ENCODE assay signal across 8 cellular contexts in genomic region chr1:54199765-54200518, GRCh38. TPM values are rescaled to one million over a fixed set of nuclear protein-coding genes. Genes with fewer than 3 reads are reported as not detected.
DNase-seq lines count a peak whose midpoint lies in the region; TF ChIP-seq lines count a peak whose summit lies in the region.

CYB5RL (minus strand) TSS chr1:54200030; CDS start chr1:54195616, 4,414 bp downstream.
MRPL37 (plus strand) TSS chr1:54200167; CDS start chr1:54200244, 77 bp downstream.

- H3K27me3 ChIP-seq in HAP-1 (ENCODE audit: low read depth) (no peaks in the 10 kb centered on the region), MG63 (no peaks in the 10 kb centered on the region)

- H3K36me3 Mint-ChIP-seq in nephron progenitor cell (ENCODE audit: low read depth), result peaks cover 17% of the 10 kb centered on the region
- peaks cover 41% of the 10 kb centered on the region for H3K36me3 Mint-ChIP-seq in stimulated activated naive CD8-positive, alpha-beta T cell treated with anti-CD3 and anti-CD28 coated beads, Interleukin-15, Interleukin-2, amounts not matched to agents 100 ng/mL and 50 ng/mL, for 24 hours (ENCODE audit: low read depth)

- in situ Hi-C loops in G401 (cut with HindIII; ENCODE audit: low sequenced_read_pairs) (no loop called here), HAP-1 (cut with MboI; ENCODE audit: low sequenced_read_pairs) (no loop called here)

- H3K4me3 ChIP-seq in HAP-1 (peak within 1 kb of the TSS; percentile 99), MG63 (peak within 1 kb of the TSS; percentile 88), fibroblast of villous mesenchyme (ENCODE audit: low read depth, low read length) (peak within 1 kb of the TSS; percentile 87)

- H3K27me3 Mint-ChIP-seq in nephron progenitor cell (ENCODE audit: low read depth, poor library complexity), result no peaks in the 10 kb centered on the region
- H3K27me3 Mint-ChIP-seq in stimulated activated naive CD8-positive, alpha-beta T cell treated with anti-CD3 and anti-CD28 coated beads, Interleukin-15, Interleukin-2, amounts not matched to agents 100 ng/mL and 50 ng/mL, for 24 hours, result no peaks in the 10 kb centered on the region

- H3K9me3 Mint-ChIP-seq in nephron progenitor cell, result no peaks in the 10 kb centered on the region
- no peaks in the 10 kb centered on the region for H3K9me3 Mint-ChIP-seq in stimulated activated naive CD8-positive, alpha-beta T cell treated with anti-CD3 and anti-CD28 coated beads, Interleukin-15, Interleukin-2, amounts not matched to agents 100 ng/mL and 50 ng/mL, for 24 hours

- TF ChIP-seq CTCF in fibroblast of villous mesenchyme (IDR thresholded peaks at IDR 0.05; ENCODE audit: insufficient read depth, low read depth, low read length) (no peak), nephron progenitor cell (IDR thresholded peaks at IDR 0.05) (no peak)

- H3K36me3 ChIP-seq in HAP-1 (replicated peaks), result peaks cover 20% of the 10 kb centered on the region
- H3K36me3 ChIP-seq in MG63, result peaks cover 22% of the 10 kb centered on the region

- H3K4me3 Mint-ChIP-seq in nephron progenitor cell, result peak within 1 kb of the TSS; percentile 93
- H3K4me3 Mint-ChIP-seq in stimulated activated naive CD8-positive, alpha-beta T cell treated with anti-CD3 and anti-CD28 coated beads, Interleukin-15, Interleukin-2, amounts not matched to agents 100 ng/mL and 50 ng/mL, for 24 hours, result peak within 1 kb of the TSS; percentile 94

- peaks cover 20% of the 10 kb centered on the region for H3K4me1 ChIP-seq in HAP-1

- peak; percentile 99 for DNase-seq in G401 (ENCODE audit: low spot score)
- peak; percentile 96 to 97 for DNase-seq in HAP-1 (ENCODE audit: low spot score in 2 of 2)
- peak; percentile 92 for DNase-seq in MG63
- peak; percentile 96 to 98 for DNase-seq in SHP77 (lab: John Stamatoyannopoulos, UW)
- DNase-seq in activated effector memory CD4-positive, alpha-beta T cell treated with Interleukin-2 at 50 U/mL for 16 hours, result peak; percentile 82
- DNase-seq in fibroblast of villous mesenchyme (ENCODE audit: low read depth), result peak; percentile 96
- DNase-seq in nephron progenitor cell, result peak; percentile 90

- H3K9me3 ChIP-seq in HAP-1 (no peaks in the 10 kb centered on the region), MG63 (no peaks in the 10 kb centered on the region)

- peaks cover 38% of the 10 kb centered on the region for H3K4me1 Mint-ChIP-seq in nephron progenitor cell
- H3K4me1 Mint-ChIP-seq in stimulated activated naive CD8-positive, alpha-beta T cell treated with anti-CD3 and anti-CD28 coated beads, Interleukin-15, Interleukin-2, amounts not matched to agents 100 ng/mL and 50 ng/mL, for 24 hours (ENCODE audit: low read depth), result peaks cover 33% of the 10 kb centered on the region

- H3K27ac Mint-ChIP-seq in nephron progenitor cell, result no peak within 1 kb of the TSS
- peak within 1 kb of the TSS; percentile 87 for H3K27ac Mint-ChIP-seq in stimulated activated naive CD8-positive, alpha-beta T cell treated with anti-CD3 and anti-CD28 coated beads, Interleukin-15, Interleukin-2, amounts not matched to agents 100 ng/mL and 50 ng/mL, for 24 hours

RNA-seq across cellular contexts. Expression of gene CYB5RL, which starts in this region (rescaled TPM):
- total RNA-seq in G401 (2014; rRNA removed; shearing (Covaris generic)), result 5.5 and 6.2 TPM in 2 replicates
- 4.7 and 6.3 TPM in 2 replicates for total RNA-seq in MG63 (2014; rRNA removed; shearing (Covaris generic); ENCODE audit: low replicate concordance)
- 3.5 and 4.3 TPM in 2 replicates for total RNA-seq in fibroblast of villous mesenchyme

RNA-seq across cellular contexts. Expression of gene MRPL37, which starts in this region (rescaled TPM):
- total RNA-seq in G401 (2014; rRNA removed; shearing (Covaris generic)), result 190 and 218 TPM in 2 replicates
- 124 and 142 TPM in 2 replicates for total RNA-seq in MG63 (2014; rRNA removed; shearing (Covaris generic); ENCODE audit: low replicate concordance)
- total RNA-seq in fibroblast of villous mesenchyme, result 78.9 and 79.5 TPM in 2 replicates

Comparison
In these comparisons a context has a peak if more than half of its experiments do, and no peak if none do; other contexts are left out.
1. Peak in every context shown above with its lines: DNase-seq and H3K4me3 ChIP-seq.